12 cellular contexts compared by ENCODE assay signal in the genomic region with DNA sequence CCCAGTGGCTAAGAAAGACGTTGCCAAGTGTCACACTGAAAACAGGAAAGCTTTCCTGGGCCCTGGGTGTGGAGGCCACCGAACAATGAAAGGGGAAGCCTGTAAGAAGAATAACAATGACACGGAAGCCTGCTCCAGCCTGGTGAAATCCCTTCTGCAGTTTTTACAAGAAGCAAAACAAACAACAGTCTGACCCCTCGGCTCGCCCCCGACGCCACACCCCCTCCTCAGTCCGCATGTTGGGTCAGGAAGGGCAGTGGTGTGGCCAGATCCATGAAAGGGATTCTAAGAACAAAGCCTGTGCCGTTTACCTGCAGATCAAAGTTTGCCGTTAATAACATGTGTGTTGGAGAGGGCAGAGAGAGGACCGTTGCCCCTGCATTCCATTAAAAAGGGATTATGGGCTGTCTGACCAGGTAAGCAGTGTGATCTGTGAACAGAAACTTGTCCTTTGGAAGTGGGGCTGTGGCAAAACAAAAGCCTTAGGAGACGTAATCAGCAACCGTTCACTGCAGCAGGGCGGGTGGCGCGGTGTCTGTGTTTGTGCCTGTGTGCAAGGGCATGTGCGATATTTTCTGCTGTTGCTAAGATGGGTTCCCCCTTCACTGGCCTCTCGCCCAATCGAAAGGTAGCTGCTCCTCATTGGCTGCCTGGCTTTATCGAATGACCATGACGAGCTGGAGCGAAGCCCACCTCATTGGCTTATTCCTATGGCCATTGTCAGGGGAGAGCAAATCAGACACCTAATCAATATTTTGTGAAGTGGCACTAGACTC.
A peak's percentile ranks its signal among the peaks of the same experiment; 100 is the strongest.
DNase-seq lines count a peak whose midpoint lies in the region; ATAC-seq and TF ChIP-seq lines count a peak whose summit lies in the region.
"Had no signal": no experiment of that assay in that cellular context is flagged by ENCODE, and none has a peak within 500 bp of the region (broad histone marks: within the 10 kb centered on the region; RNA-seq: fewer than 3 reads in every experiment).

No MANE protein-coding gene starts in this region.

- H3K18ac ChIP-seq in mesenchymal stem cell (ENCODE audit: low read depth in 1 of 2, low read length in 2 of 2), result no peak overlapping the region

- CTCF ChIA-PET in activated CD4-positive, alpha-beta T cell treated with anti-CD3 and anti-CD28 coated beads for 36 hours (lab: Charles Lee), result no interaction called here

- H2AK5ac ChIP-seq in mesenchymal stem cell (ENCODE audit: low read length, severe bottlenecking), result no peak overlapping the region

- peak overlapping the region in 1 of 2 experiments; percentile 57 for H2BK12ac ChIP-seq in mesenchymal stem cell (ENCODE audit: low read length in 2 of 2)

- H3K9me3 Mint-ChIP-seq in activated CD4-positive, alpha-beta T cell treated with anti-CD3 and anti-CD28 coated beads for 36 hours (ENCODE audit: low read depth), result no peaks in the 10 kb centered on the region
- H3K9me3 Mint-ChIP-seq: memory B cell had no signal

- no peak overlapping the region for H3K9ac ChIP-seq in mesenchymal stem cell (ENCODE audit: low read length)

- H3K4ac ChIP-seq in mesenchymal stem cell (ENCODE audit: low read depth in 1 of 2, low read length in 2 of 2), result no peak overlapping the region

- H3K27ac ChIP-seq in mesenchymal stem cell (ENCODE audit: low read length, poor library complexity, severe bottlenecking), result no peak overlapping the region
- H3K27ac ChIP-seq in thyroid gland, result peak overlapping the region in 2 of 3 donors; percentile 40 to 65
- H3K27ac ChIP-seq: 22Rv1 had no signal

- H3K36me3 Mint-ChIP-seq in activated CD4-positive, alpha-beta T cell treated with anti-CD3 and anti-CD28 coated beads for 36 hours (ENCODE audit: low read depth), result no peaks in the 10 kb centered on the region
- H3K36me3 Mint-ChIP-seq: memory B cell had no signal

- WGBS in mesenchymal stem cell, result 67% methylated on average over 22 of the region's 22 CpGs
- WGBS in thyroid gland, 2 donors, result 31 to 36% methylated on average over 19 to 22 of the region's 22 CpGs

- H3K23ac ChIP-seq in mesenchymal stem cell (ENCODE audit: low read length in 2 of 2), result no peak overlapping the region

- no peak overlapping the region for H2BK5ac ChIP-seq in mesenchymal stem cell (ENCODE audit: low read depth, low read length, poor library complexity, severe bottlenecking)

- H2AFZ ChIP-seq in mesenchymal stem cell (ENCODE audit: low read depth, low read length), result peak overlapping the region; percentile 18

- H4K91ac ChIP-seq in mesenchymal stem cell (ENCODE audit: low read length), result peak overlapping the region; percentile 53

- H4K8ac ChIP-seq in mesenchymal stem cell (ENCODE audit: low read length), result no peak overlapping the region

- H3K79me1 ChIP-seq in mesenchymal stem cell (replicated peaks; ENCODE audit: low read length, poor library complexity, severe bottlenecking), result no peaks in the 10 kb centered on the region

- H3K27me3 ChIP-seq in mesenchymal stem cell (ENCODE audit: control insufficient read depth in 1 of 2, insufficient read depth in 1 of 2, low read length in 2 of 2), result no peaks in the 10 kb centered on the region
- no peaks in the 10 kb centered on the region for H3K27me3 ChIP-seq in thyroid gland

- no peak for TF ChIP-seq POLR2A in thyroid gland (IDR thresholded peaks at IDR 0.05)

- H3K36me3 ChIP-seq in mesenchymal stem cell (ENCODE audit: control insufficient read depth in 1 of 2, insufficient read depth in 2 of 2, low read depth in 1 of 2, low read length in 2 of 2) (no peaks in the 10 kb centered on the region), thyroid gland (no peaks in the 10 kb centered on the region)

- no peaks in the 10 kb centered on the region for H3K4me1 Mint-ChIP-seq in activated CD4-positive, alpha-beta T cell treated with anti-CD3 and anti-CD28 coated beads for 36 hours
- H3K4me1 Mint-ChIP-seq: memory B cell had no signal

- H3K4me3 Mint-ChIP-seq in activated CD4-positive, alpha-beta T cell treated with anti-CD3 and anti-CD28 coated beads for 36 hours, result no peak overlapping the region
- H3K4me3 Mint-ChIP-seq: memory B cell had no signal

- no peak for ATAC-seq in activated CD4-positive, alpha-beta T cell treated with anti-CD3 and anti-CD28 coated beads for 36 hours
- ATAC-seq: HCT116 had no signal

- H3K4me2 ChIP-seq in mesenchymal stem cell (ENCODE audit: low read length, poor library complexity, severe bottlenecking), result no peak overlapping the region

- H3K14ac ChIP-seq in mesenchymal stem cell (ENCODE audit: low read length in 2 of 2), result peak overlapping the region in 1 of 2 experiments; percentile 26

- H3K27me3 Mint-ChIP-seq in activated CD4-positive, alpha-beta T cell treated with anti-CD3 and anti-CD28 coated beads for 36 hours, result peaks cover 16% of the 10 kb centered on the region

- H3K4me1 ChIP-seq in mesenchymal stem cell (ENCODE audit: control insufficient read depth, insufficient read depth, low read depth, low read length), result peaks cover 5% of the 10 kb centered on the region
- H3K4me1 ChIP-seq in thyroid gland, result peaks cover 10 to 16% of the 10 kb centered on the region in 2 donors

- POLR2A ChIA-PET in activated CD4-positive, alpha-beta T cell treated with anti-CD3 and anti-CD28 coated beads for 36 hours (lab: Charles Lee), result no interaction called here

- no peak overlapping the region for H2BK120ac ChIP-seq in mesenchymal stem cell (ENCODE audit: low read depth, low read length)

- TF ChIP-seq CTCF in thyroid gland (IDR thresholded peaks at IDR 0.05), result no peak

- H2BK15ac ChIP-seq in mesenchymal stem cell (ENCODE audit: low read depth, poor library complexity, severe bottlenecking), result no peak overlapping the region

- H3K27ac Mint-ChIP-seq in activated CD4-positive, alpha-beta T cell treated with anti-CD3 and anti-CD28 coated beads for 36 hours, result no peak overlapping the region
- H3K27ac Mint-ChIP-seq: memory B cell had no signal

- peak; percentile 20 for DNase-seq in NCI-H1436 (lab: John Stamatoyannopoulos, UW)
- DNase-seq in NCI-H1436 treated with DMSO at 0.1 percent for 48 hours (lab: John Stamatoyannopoulos, UW), result no peak
- peak; percentile 55 for DNase-seq in ecto neural progenitor cell (ENCODE audit: low spot score)
- no peak for DNase-seq in mesenchymal stem cell
- DNase-seq in thyroid gland, result peak; percentile 42 to 47
- DNase-seq in GDM1 (lab: John Stamatoyannopoulos, UW), result no peak
- no peak for DNase-seq in NCI-H510A treated with DMSO at 0.1 percent for 48 hours (lab: John Stamatoyannopoulos, UW)
- DNase-seq in activated CD4-positive, alpha-beta T cell treated with anti-CD3 and anti-CD28 coated beads for 36 hours, result no peak
- DNase-seq: stimulated activated naive CD4-positive, alpha-beta T cell treated with Interleukin-2 at 50 U/mL for 16 hours had no signal

- H3K9me3 ChIP-seq in mesenchymal stem cell (ENCODE audit: control insufficient read depth, low read length), result no peaks in the 10 kb centered on the region
- no peaks in the 10 kb centered on the region for H3K9me3 ChIP-seq in thyroid gland

- H3K4me3 ChIP-seq in mesenchymal stem cell (ENCODE audit: insufficient read depth in 1 of 2, low read depth in 1 of 2, low read length in 2 of 2), result no peak overlapping the region
- H3K4me3 ChIP-seq in thyroid gland (replicated peaks in 1 of 3), result no peak overlapping the region

- intact Hi-C loops in thyroid gland (cut with DNase I), result no loop called here
- intact Hi-C loops in activated CD4-positive, alpha-beta T cell treated with anti-CD3 and anti-CD28 coated beads for 36 hours (cut with DNase I, micrococcal nuclease), result loop anchor here in 1 of 2 experiments (5.0 kb wide), 1 partner anchor 52 kb away; no protein-coding TSS in a partner anchor

Comparison
In these comparisons a context has a peak if more than half of its experiments do, and no peak if none do; other contexts are left out.
1. DNase-seq: peak in NCI-H1436 (single experiment), ecto neural progenitor cell (single experiment) and thyroid gland (2 of 2); none in NCI-H1436 treated with DMSO at 0.1 percent for 48 hours (single experiment), mesenchymal stem cell (single experiment), GDM1 (single experiment), NCI-H510A treated with DMSO at 0.1 percent for 48 hours (single experiment) and activated CD4-positive, alpha-beta T cell treated with anti-CD3 and anti-CD28 coated beads for 36 hours (single experiment).